Comparison of ENCODE assay signal across 1 cellular context in the genomic region with DNA sequence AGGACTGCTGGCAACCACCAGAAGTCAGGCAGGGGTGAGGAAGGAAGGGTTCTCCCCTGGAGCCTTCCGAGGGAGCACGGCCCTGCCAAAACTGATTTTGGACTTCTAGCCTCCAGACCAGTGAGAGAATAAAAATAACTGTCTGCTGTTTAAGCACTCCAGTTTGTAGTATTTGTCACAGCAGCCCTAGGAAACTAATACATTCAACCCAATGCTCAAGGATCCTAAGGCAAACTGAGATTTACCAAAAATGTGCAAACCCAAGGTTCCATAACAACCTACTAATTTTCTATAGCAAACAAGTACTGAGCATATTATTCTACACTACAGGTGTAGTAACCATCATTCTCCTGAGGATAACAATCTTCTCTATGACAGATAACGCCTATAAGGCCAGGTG.
A peak's percentile ranks its signal among the peaks of the same experiment; 100 is the strongest.
TF ChIP-seq lines count a peak whose summit lies in the region.

No MANE protein-coding gene starts in this region.

TF ChIP-seq in HepG2, 621 proteins besides CTCF, POLR2A, EP300 and RAD21 (continued from another document):
- TF ChIP-seq ZNF776 (CRISPR knock-in tag; IDR thresholded peaks at IDR 0.05) (no peak), MIER3 (CRISPR knock-in tag; IDR thresholded peaks at IDR 0.05; ENCODE audit: borderline replicate concordance) (no peak), NFRKB (IDR thresholded peaks at IDR 0.05) (no peak), ZNF12 (CRISPR knock-in tag; IDR thresholded peaks at IDR 0.05) (peak; percentile 96)
